ENCODE assay signal across 8 cellular contexts in genomic region chr22:43151251-43152000, GRCh38. TPM values are rescaled to one million over a fixed set of nuclear protein-coding genes. Genes with fewer than 3 reads are reported as not detected.
A peak's percentile ranks its signal among the peaks of the same experiment; 100 is the strongest.
DNase-seq lines count a peak whose midpoint lies in the region; ATAC-seq and TF ChIP-seq lines count a peak whose summit lies in the region.

Gene TSPO, plus strand, starts transcription at chr22:43151559. Its CDS starts 7,680 bp downstream, at chr22:43159239.

- ATAC-seq in GM21723 (IDR thresholded peaks at IDR 0.05; ENCODE audit: unreplicated experiment) = peak; percentile 46
- ATAC-seq in HG03432 (IDR thresholded peaks at IDR 0.05; ENCODE audit: unreplicated experiment) = no peak

- H3K27me3 Mint-ChIP-seq in activated naive CD8-positive, alpha-beta T cell treated with anti-CD3 and anti-CD28 coated beads for 36 hours = no peaks in the 10 kb centered on the region

- peaks cover 1% of the 10 kb centered on the region for H3K36me3 Mint-ChIP-seq in activated naive CD8-positive, alpha-beta T cell treated with anti-CD3 and anti-CD28 coated beads for 36 hours

- WGBS in thymus = 2% methylated on average over 75 of the region's 75 CpGs

- intact Hi-C loops in head of caudate nucleus (cut with DNase I) = loop anchor here (5.0 kb wide), 1 partner anchor 36 kb away; the partner anchor contains the start of gene TTLL12

- peaks cover 19% of the 10 kb centered on the region for H3K4me1 Mint-ChIP-seq in activated naive CD8-positive, alpha-beta T cell treated with anti-CD3 and anti-CD28 coated beads for 36 hours

- H3K27ac ChIP-seq in osteoblast (ENCODE audit: low read depth, low read length) (peak within 1 kb of the TSS; percentile 67), thymus (ENCODE audit: low read depth) (peak within 1 kb of the TSS; percentile 31)

- TF ChIP-seq CTCF in osteoblast (IDR thresholded peaks at IDR 0.05; ENCODE audit: extremely low read depth, low read depth, low read length) = no peak

- no peaks in the 10 kb centered on the region for H3K27me3 ChIP-seq in osteoblast (ENCODE audit: insufficient read depth, low read length)
- peaks cover 2% of the 10 kb centered on the region for H3K27me3 ChIP-seq in thymus (ENCODE audit: control insufficient read depth, insufficient read depth)

- H3K4me3 ChIP-seq in osteoblast (ENCODE audit: insufficient read depth, low read length) = peak within 1 kb of the TSS; percentile 86
- peak within 1 kb of the TSS; percentile 62 for H3K4me3 ChIP-seq in thymus (ENCODE audit: low read length)

- H3K36me3 ChIP-seq in osteoblast (ENCODE audit: insufficient read depth, low read length) (no peaks in the 10 kb centered on the region), thymus (ENCODE audit: control insufficient read depth, insufficient read depth) (no peaks in the 10 kb centered on the region)

- peaks cover 18% of the 10 kb centered on the region for H4K20me1 ChIP-seq in osteoblast (ENCODE audit: insufficient read depth, low read length)

- H3K27ac Mint-ChIP-seq in activated naive CD8-positive, alpha-beta T cell treated with anti-CD3 and anti-CD28 coated beads for 36 hours = peak within 1 kb of the TSS; percentile 90

- H2AFZ ChIP-seq in osteoblast (ENCODE audit: low read length) = peak within 1 kb of the TSS; percentile 61

- peak within 1 kb of the TSS; percentile 85 for H3K4me3 Mint-ChIP-seq in activated naive CD8-positive, alpha-beta T cell treated with anti-CD3 and anti-CD28 coated beads for 36 hours

- H3K9me3 Mint-ChIP-seq in activated naive CD8-positive, alpha-beta T cell treated with anti-CD3 and anti-CD28 coated beads for 36 hours = no peaks in the 10 kb centered on the region

- H3K9me3 ChIP-seq in osteoblast (ENCODE audit: low read depth, low read length) (no peaks in the 10 kb centered on the region), thymus (ENCODE audit: control insufficient read depth) (no peaks in the 10 kb centered on the region)

- in situ Hi-C loops in SK-MEL-5 (cut with HindIII; ENCODE audit: low pct_unique_long_range_greater_than_20kb, low sequenced_read_pairs) = no loop called here

- H3K4me1 ChIP-seq in osteoblast (ENCODE audit: insufficient read depth, low read length) = peaks cover 9% of the 10 kb centered on the region
- peaks cover 6% of the 10 kb centered on the region for H3K4me1 ChIP-seq in thymus (ENCODE audit: control insufficient read depth, insufficient read depth, low read length)

- peaks cover 48% of the 10 kb centered on the region for H3K79me2 ChIP-seq in osteoblast (ENCODE audit: insufficient read depth, low read length)

- H3K4me2 ChIP-seq in osteoblast (ENCODE audit: insufficient read depth, low read length) = peak within 1 kb of the TSS; percentile 95

- DNase-seq in AG08395 (ENCODE audit: low spot score) (peak; percentile 94), SK-MEL-5 (ENCODE audit: low read depth, low spot score) (peak; percentile 54), head of caudate nucleus (peak; percentile 34 to 91 (median 83)), osteoblast (ENCODE audit: insufficient read length, low spot score, missing footprints) (peak; percentile 98)
- peak; percentile 61 for DNase-seq in activated naive CD8-positive, alpha-beta T cell treated with anti-CD3 and anti-CD28 coated beads for 36 hours

RNA-seq across cellular contexts. Expression of gene TSPO, which starts in this region (rescaled TPM):
- total RNA-seq in SK-MEL-5 (2014; rRNA removed; shearing (Covaris generic)) = 227 and 244 TPM in 2 replicates
- polyA plus RNA-seq in SK-MEL-5 (2015; cell fraction: cytosol; rRNA removed) = 349 and 440 TPM in 2 replicates
- 49.3 and 55.4 TPM in 2 replicates for polyA plus RNA-seq in SK-MEL-5 (2015; cell fraction: nucleus; rRNA removed)
- total RNA-seq in activated naive CD8-positive, alpha-beta T cell treated with anti-CD3 and anti-CD28 coated beads for 36 hours = 100 to 1,000 TPM; 101 to 115 TPM
- 274 and 297 TPM in 2 replicates for total RNA-seq in osteoblast
- 93.2 TPM for polyA plus RNA-seq in thymus
